In the genomic region with DNA sequence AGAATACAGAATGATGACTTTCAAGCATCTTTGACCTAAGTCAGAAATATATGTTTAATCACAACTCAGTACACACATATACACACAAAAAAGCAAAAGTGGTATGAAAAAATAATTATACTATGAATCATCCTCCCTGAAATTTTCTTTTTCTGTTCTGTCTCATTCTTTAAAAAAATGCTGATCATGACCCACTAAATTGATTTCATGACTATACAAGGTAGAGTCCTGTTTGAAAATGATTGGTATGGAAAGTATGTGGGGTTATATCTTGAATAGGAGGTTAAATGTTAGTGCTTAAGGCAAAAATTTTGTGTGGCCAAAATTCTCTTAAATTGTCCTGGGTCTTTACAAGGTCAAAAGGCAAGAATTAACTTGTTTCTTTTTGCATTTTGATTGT, we compare ENCODE assay signal across 21 cellular contexts.
"Had no signal": no experiment of that assay in that cellular context is flagged by ENCODE, and none has a peak within 500 bp of the region (broad histone marks: within the 10 kb centered on the region; RNA-seq: fewer than 3 reads in every experiment).

No MANE protein-coding gene starts in this region.

- H3K4me1 Mint-ChIP-seq: mesothelial cell of epicardium; naive B cell; neural progenitor cell; stimulated activated memory B cell treated with anti-CD40 and anti-IgM and Interleukin-4, amounts not matched to agents 10 μg/mL and 1 μg/mL and 100 μg/mL, for 72 hours had no signal

- H3K36me3 Mint-ChIP-seq: mesothelial cell of epicardium; naive B cell; natural killer cell treated with Interleukin-12 subunit alpha and Interleukin-12 subunit beta and Interleukin-15 and Interleukin-18, amount 100 ng/mL, for 72 hours; neural progenitor cell; stimulated activated memory B cell treated with anti-CD40 and anti-IgM and Interleukin-4, amounts not matched to agents 10 μg/mL and 1 μg/mL and 100 μg/mL, for 72 hours had no signal

- ATAC-seq: gastroesophageal sphincter; heart left ventricle; left cardiac atrium; left lung; mucosa of descending colon; natural killer cell treated with Interleukin-12 subunit alpha and Interleukin-12 subunit beta and Interleukin-15 and Interleukin-18, amount 100 ng/mL, for 72 hours; right cardiac atrium; stimulated activated memory B cell treated with anti-CD40 and anti-IgM and Interleukin-4, amounts not matched to agents 10 μg/mL and 1 μg/mL and 100 μg/mL, for 72 hours; stimulated activated naive CD8-positive, alpha-beta T cell treated with anti-CD3 and anti-CD28 coated beads, Interleukin-15, Interleukin-2, amounts not matched to agents 100 U/mL and 50 U/mL, for 24 hours had no signal

- DNase-seq: dorsolateral prefrontal cortex; effector CD4-positive, alpha-beta T cell; foreskin fibroblast; heart left ventricle; left cardiac atrium; left lung; mesenchymal stem cell; mucosa of descending colon; naive B cell; right cardiac atrium; sigmoid colon; stimulated activated CD4-positive, alpha-beta T cell treated with anti-CD3 and anti-CD28 coated beads, Interleukin-2, amount 100 ng/mL, for 24 hours; stimulated activated CD4-positive, alpha-beta T cell treated with anti-CD3 and anti-CD28 coated beads, Interleukin-4, amount 100 ng/mL, for 24 hours; stimulated activated naive CD8-positive, alpha-beta T cell treated with anti-CD3 and anti-CD28 coated beads, Interleukin-15, Interleukin-2, amounts not matched to agents 100 U/mL and 50 U/mL, for 24 hours; substantia nigra; upper lobe of left lung had no signal

- H3K27ac Mint-ChIP-seq: mesothelial cell of epicardium; naive B cell; natural killer cell treated with Interleukin-12 subunit alpha and Interleukin-12 subunit beta and Interleukin-15 and Interleukin-18, amount 100 ng/mL, for 72 hours; neural progenitor cell; stimulated activated memory B cell treated with anti-CD40 and anti-IgM and Interleukin-4, amounts not matched to agents 10 μg/mL and 1 μg/mL and 100 μg/mL, for 72 hours had no signal

- H3K4me3 Mint-ChIP-seq: mesothelial cell of epicardium; naive B cell; natural killer cell treated with Interleukin-12 subunit alpha and Interleukin-12 subunit beta and Interleukin-15 and Interleukin-18, amount 100 ng/mL, for 72 hours; neural progenitor cell; stimulated activated memory B cell treated with anti-CD40 and anti-IgM and Interleukin-4, amounts not matched to agents 10 μg/mL and 1 μg/mL and 100 μg/mL, for 72 hours had no signal
